ENCODE assay signal across 1 cellular context in the genomic region with DNA sequence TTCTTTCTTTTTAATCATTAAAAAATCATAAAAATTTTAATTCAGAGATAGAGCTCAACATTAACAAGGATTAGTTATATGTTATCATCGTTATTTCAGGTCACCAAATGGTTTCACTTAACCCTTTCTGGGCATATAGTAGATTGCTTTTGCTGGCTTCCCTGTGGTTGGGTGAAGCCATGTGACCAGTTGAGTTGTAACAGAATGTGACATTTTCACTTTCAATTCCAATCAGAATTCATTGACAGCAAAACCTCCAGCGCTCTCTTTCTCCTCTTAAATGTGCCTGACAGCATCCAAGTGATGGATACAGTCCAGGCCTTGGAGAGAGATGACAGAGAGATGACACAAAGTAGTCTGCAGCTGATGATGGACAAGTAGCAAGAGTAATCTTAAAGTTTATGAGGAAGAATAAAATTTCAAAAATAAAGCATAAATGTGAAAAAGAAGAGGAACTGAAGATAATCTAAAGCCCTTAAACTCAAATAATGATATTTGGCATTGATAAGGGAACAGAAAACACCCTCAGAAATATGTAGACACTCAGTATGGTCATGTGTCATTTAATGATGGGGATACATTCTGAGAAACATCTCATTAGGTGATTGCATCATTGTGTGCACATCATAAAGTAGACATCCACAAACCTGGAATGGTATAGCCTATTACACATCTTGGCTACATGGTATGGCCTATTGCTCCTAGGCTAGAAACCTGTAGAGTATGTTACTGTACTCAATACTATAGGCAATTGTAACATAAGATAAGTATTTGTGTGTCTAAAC.
TF ChIP-seq lines count a peak whose summit lies in the region.

No MANE protein-coding gene starts in this region.

TF ChIP-seq in H1, 55 proteins besides CTCF, POLR2A, EP300 and RAD21 (continued from another document):
- no peak for TF ChIP-seq POU5F1 (IDR thresholded peaks at IDR 0.05; ENCODE audit: low read depth, low read length)
